ENCODE assay signal across 7 cellular contexts in the genomic region with DNA sequence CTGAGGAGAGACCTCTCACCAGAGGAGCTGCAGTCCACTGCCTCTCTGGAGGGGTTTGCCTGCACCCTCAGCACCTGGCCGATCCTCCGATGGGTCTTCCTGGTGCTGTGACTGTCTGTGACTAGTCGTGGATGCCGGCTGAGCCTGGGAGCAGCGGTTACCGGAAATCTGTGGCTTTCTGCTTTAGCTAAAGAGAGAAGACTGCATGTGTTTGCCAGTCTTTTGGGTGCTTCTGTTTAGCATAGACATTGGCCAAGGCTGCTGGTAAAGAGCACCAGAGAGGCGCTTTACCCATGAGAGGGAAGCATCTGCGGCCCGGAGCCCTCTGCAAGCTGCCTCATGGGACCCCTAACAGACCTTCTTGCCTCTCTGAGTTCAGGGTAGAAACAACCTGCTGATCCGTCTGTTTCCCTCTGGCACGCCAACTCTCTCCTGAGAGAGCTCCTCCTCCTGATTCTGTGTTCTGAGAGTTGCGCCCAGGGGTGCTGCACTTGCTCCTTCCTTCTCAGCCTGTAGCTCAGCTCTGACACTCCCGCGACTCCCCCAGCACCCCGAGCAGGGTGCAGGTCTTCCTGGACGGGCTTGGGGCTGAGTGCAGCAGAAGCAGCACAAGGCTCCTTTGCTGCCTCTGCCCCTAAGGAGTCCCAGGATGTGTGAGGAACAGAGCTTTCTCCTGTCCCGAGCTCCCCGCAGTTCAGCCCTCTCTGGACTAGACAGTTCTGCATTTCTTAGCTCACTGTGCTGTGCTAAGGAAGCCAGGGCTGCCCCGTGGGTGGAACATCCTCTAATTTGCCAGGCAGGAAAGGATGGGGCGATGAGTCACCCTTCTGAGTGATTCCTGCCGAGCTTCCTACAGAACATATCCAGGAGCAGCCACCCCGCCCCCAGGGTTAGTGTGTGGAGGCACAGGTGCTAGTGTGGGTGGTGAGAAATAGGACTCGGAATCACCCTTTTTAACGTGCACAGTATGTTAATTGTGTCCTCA.
DNase-seq lines count a peak whose midpoint lies in the region; ATAC-seq, FAIRE-seq and TF ChIP-seq lines count a peak whose summit lies in the region.

No MANE protein-coding gene starts in this region.

- peaks cover 7 to 52% (median 46%) of the 10 kb centered on the region in 5 donors for H3K4me1 ChIP-seq in subcutaneous abdominal adipose tissue (ENCODE audit: control insufficient read depth in 5 of 5, insufficient read depth in 5 of 5, low read length in 5 of 5)

- TF ChIP-seq CTCF in bronchial epithelial cell (IDR thresholded peaks at IDR 0.05; ENCODE audit: insufficient read depth, low read length, severe bottlenecking): no peak

- H3K9ac ChIP-seq in subcutaneous abdominal adipose tissue (ENCODE audit: low read length in 5 of 5): peak overlapping the region in 2 of 5 donors; percentile 59 to 60

- peak; percentile 77 for FAIRE-seq in bronchial epithelial cell (lab: Jason Lieb, UNC)

- DNase-seq in RPMI8226 (peak; percentile 75), bronchial epithelial cell (ENCODE audit: low read depth) (peak; percentile 95), left kidney (ENCODE audit: low read depth, low spot score) (peak; percentile 28), DMS153 treated with DMSO at 0.1 percent for 48 hours (lab: John Stamatoyannopoulos, UW; ENCODE audit: unreplicated experiment) (no peak)

- H3K27me3 ChIP-seq in bronchial epithelial cell (ENCODE audit: control insufficient read depth, insufficient read depth, low read length): no peaks in the 10 kb centered on the region
- H3K27me3 ChIP-seq in subcutaneous abdominal adipose tissue (ENCODE audit: control insufficient read depth in 5 of 5, insufficient read depth in 4 of 5, low read length in 5 of 5): no peaks in the 10 kb centered on the region

- peak; percentile 52 for ATAC-seq in GM18502 (IDR thresholded peaks at IDR 0.05; ENCODE audit: poor library complexity, unreplicated experiment)
- peak; percentile 39 for ATAC-seq in HG02981 (IDR thresholded peaks at IDR 0.05; ENCODE audit: unreplicated experiment)

- H3K27ac ChIP-seq in subcutaneous abdominal adipose tissue (ENCODE audit: low read depth, low read length): peak overlapping the region; percentile 49

- no peak overlapping the region for H3K4me3 ChIP-seq in bronchial epithelial cell (ENCODE audit: low read depth, low read length)
- peak overlapping the region; percentile 1 to 56 (median 43) for H3K4me3 ChIP-seq in subcutaneous abdominal adipose tissue (ENCODE audit: low read depth in 1 of 5, low read length in 5 of 5)

- H3K36me3 ChIP-seq in bronchial epithelial cell (ENCODE audit: control insufficient read depth, insufficient read depth, low read length): no peaks in the 10 kb centered on the region
- H3K36me3 ChIP-seq in subcutaneous abdominal adipose tissue (ENCODE audit: control insufficient read depth in 5 of 5, insufficient read depth in 5 of 5, low read length in 5 of 5): no peaks in the 10 kb centered on the region

- no peaks in the 10 kb centered on the region for H3K9me3 ChIP-seq in subcutaneous abdominal adipose tissue (ENCODE audit: control insufficient read depth in 5 of 5, low read length in 5 of 5)
